ENCODE assay signal across 1 cellular context in genomic region chr12:64452559-64453329, GRCh38.
TF ChIP-seq lines count a peak whose summit lies in the region.

No MANE protein-coding gene starts in this region.

TF ChIP-seq in K562, 482 proteins besides CTCF, POLR2A, EP300 and RAD21 (continued from another document and continues in another):
- TF ChIP-seq ZNF384 (IDR thresholded peaks at IDR 0.05; ENCODE audit: low read depth, low read length) (no peak), ZNF324 (CRISPR knock-in tag; IDR thresholded peaks at IDR 0.05) (no peak), HES1 (IDR thresholded peaks at IDR 0.05; ENCODE audit: low read depth) (peak; percentile 78), XRCC5 (IDR thresholded peaks at IDR 0.05; ENCODE audit: low read depth, low read length) (no peak), MTA2 (IDR thresholded peaks at IDR 0.05; ENCODE audit: low read depth) (no peak), KAT7 (CRISPR knock-in tag; IDR thresholded peaks at IDR 0.05; ENCODE audit: borderline replicate concordance) (no peak), AFF4 (CRISPR knock-in tag; IDR thresholded peaks at IDR 0.05) (no peak), FOXK1 (CRISPR knock-in tag; IDR thresholded peaks at IDR 0.05; ENCODE audit: borderline replicate concordance) (no peak), CREB1 (IDR thresholded peaks at IDR 0.05) (no peak), CREB1 (CRISPR knock-in tag; IDR thresholded peaks at IDR 0.05) (no peak), ZNF699 (CRISPR knock-in tag; IDR thresholded peaks at IDR 0.05; ENCODE audit: insufficient replicate concordance) (no peak), HMGXB4 (CRISPR knock-in tag; IDR thresholded peaks at IDR 0.05) (no peak; the same call in 1 of the 2 replicates), CHD2 (IDR thresholded peaks at IDR 0.05; ENCODE audit: low read depth, low read length) (no peak), KLF16 (IDR thresholded peaks at IDR 0.05) (no peak), TFAM (CRISPR knock-in tag; conservative IDR thresholded peaks at IDR 0.05) (no peak), MXD1 (CRISPR knock-in tag; IDR thresholded peaks at IDR 0.05; ENCODE audit: borderline replicate concordance, poor library complexity, severe bottlenecking) (no peak), ZNF212 (CRISPR knock-in tag; IDR thresholded peaks at IDR 0.05) (no peak), ATF4 (CRISPR knock-in tag; IDR thresholded peaks at IDR 0.05) (no peak), CTBP1 (IDR thresholded peaks at IDR 0.05; ENCODE audit: borderline replicate concordance) (peak; percentile 13; the same call in 1 of the 2 replicates), U2AF2 (optimal IDR thresholded peaks at IDR 0.05; ENCODE audit: low read depth, low read length) (no peak), ZBTB49 (CRISPR knock-in tag; IDR thresholded peaks at IDR 0.05; ENCODE audit: borderline replicate concordance) (no peak), ZNF778 (CRISPR knock-in tag; IDR thresholded peaks at IDR 0.05) (no peak), AFF1 (IDR thresholded peaks at IDR 0.05; ENCODE audit: low read depth in 1 of 2, partially characterized antibody in 2 of 2) (no peak), PRMT5 (CRISPR knock-in tag; IDR thresholded peaks at IDR 0.05) (no peak), ILK (tag; IDR thresholded peaks at IDR 0.05; ENCODE audit: borderline replicate concordance, low read depth) (no peak), BCLAF1 (IDR thresholded peaks at IDR 0.05; ENCODE audit: borderline replicate concordance in 1 of 2, control insufficient read depth in 1 of 2, low read depth in 2 of 2, low read length in 1 of 2) (no peak), PTTG1 (tag; IDR thresholded peaks at IDR 0.05; ENCODE audit: low read depth) (no peak), CAMTA2 (CRISPR knock-in tag; conservative IDR thresholded peaks at IDR 0.05) (no peak), ZNF263 (CRISPR knock-in tag; IDR thresholded peaks at IDR 0.05; ENCODE audit: borderline replicate concordance) (no peak), THAP12 (CRISPR knock-in tag; IDR thresholded peaks at IDR 0.05) (no peak), HIVEP1 (CRISPR knock-in tag; IDR thresholded peaks at IDR 0.05) (no peak), ARID3B (CRISPR knock-in tag; IDR thresholded peaks at IDR 0.05; ENCODE audit: borderline replicate concordance) (no peak), ESRRB (CRISPR knock-in tag; IDR thresholded peaks at IDR 0.05; ENCODE audit: borderline replicate concordance) (no peak), SRSF7 (optimal IDR thresholded peaks at IDR 0.05; ENCODE audit: low read depth, low read length) (no peak), NCOR1 (IDR thresholded peaks at IDR 0.05) (no peak)
